ENCODE assay signal across 8 cellular contexts in genomic region chr17:82781894-82782274, GRCh38. TPM values are rescaled to one million over a fixed set of nuclear protein-coding genes. Genes with fewer than 3 reads are reported as not detected.
DNase-seq lines count a peak whose midpoint lies in the region; ATAC-seq and TF ChIP-seq lines count a peak whose summit lies in the region.

No MANE protein-coding gene starts in this region.

- H3K9me3 ChIP-seq in AG04450 (ENCODE audit: control insufficient read depth, insufficient read depth, low read length): no peaks in the 10 kb centered on the region
- no peaks in the 10 kb centered on the region for H3K9me3 ChIP-seq in heart left ventricle
- no peaks in the 10 kb centered on the region for H3K9me3 ChIP-seq in vagina

- intact Hi-C loops in heart left ventricle (cut with DNase I): loop anchor here (1.0 to 5.0 kb wide), 13 partner anchors 50 to 181 kb away; partner anchors contain the start of gene ZNF750 (in 1 of the 10)
- intact Hi-C loops in vagina (cut with DNase I): loop anchor here (10.0 kb wide), 1 partner anchor 133 kb away; no protein-coding TSS in a partner anchor

- H3K4me3 ChIP-seq in AG04450 (ENCODE audit: low read depth, low read length): no peak overlapping the region
- H3K4me3 ChIP-seq in heart left ventricle: peak overlapping the region in 7 of 12 donors; percentile 14 to 33 (median 22)
- H3K4me3 ChIP-seq in vagina: no peak overlapping the region

- ATAC-seq in GM18909 (IDR thresholded peaks at IDR 0.05; ENCODE audit: poor library complexity, unreplicated experiment): peak; percentile 70
- peak; percentile 97 to 100 (median 99) for ATAC-seq in T-cell (replicated peaks in 1 of 4)
- peak; percentile 95 for ATAC-seq in activated naive CD8-positive, alpha-beta T cell treated with anti-CD3 and anti-CD28 coated beads, Interleukin-2, amount 50 U/mL, for 24 hours
- ATAC-seq in heart left ventricle: peak; percentile 90 to 95 (median 95)

- CTCF ChIA-PET in AG04450 (lab: Charles Lee): interaction anchor here (0.6 to 2.5 kb wide), 22 partner anchors 10 to 420 kb away, joined by 3 to 15 read pairs (median 4); no protein-coding TSS in a partner anchor
- CTCF ChIA-PET in T-cell (lab: Charles Lee): interaction anchor here (0.6 to 1.3 kb wide), 9 partner anchors 10 to 422 kb away, joined by 3 to 4 read pairs (median 3); no protein-coding TSS in a partner anchor

- H3K27me3 ChIP-seq in AG04450 (ENCODE audit: control insufficient read depth, insufficient read depth, low read length) (no peaks in the 10 kb centered on the region), heart left ventricle (no peaks in the 10 kb centered on the region), vagina (no peaks in the 10 kb centered on the region)

- no peak overlapping the region for H3K4me3 Mint-ChIP-seq in T-cell
- H3K4me3 Mint-ChIP-seq in activated naive CD8-positive, alpha-beta T cell treated with anti-CD3 and anti-CD28 coated beads, Interleukin-2, amount 50 U/mL, for 24 hours: no peak overlapping the region

- H3K27ac ChIP-seq in AG04450 (ENCODE audit: low read depth, low read length): peak overlapping the region; percentile 2
- H3K27ac ChIP-seq in heart left ventricle: peak overlapping the region in 11 of 12 donors; percentile 21 to 85 (median 60)
- no peak overlapping the region for H3K27ac ChIP-seq in vagina

- POLR2A ChIA-PET in AG04450 (lab: Yijun Ruan, JAX): no interaction called here
- POLR2A ChIA-PET in T-cell (lab: Charles Lee): no interaction called here

- peak overlapping the region in 1 of 2 donors; percentile 61 for H3K27ac Mint-ChIP-seq in T-cell
- no peak overlapping the region for H3K27ac Mint-ChIP-seq in activated naive CD8-positive, alpha-beta T cell treated with anti-CD3 and anti-CD28 coated beads, Interleukin-2, amount 50 U/mL, for 24 hours

- H3K4me1 ChIP-seq in heart left ventricle (peaks cover 0 to 10% (median 5%) of the 10 kb centered on the region in 12 donors), vagina (peaks cover 14% of the 10 kb centered on the region)

- no peaks in the 10 kb centered on the region for H3K9me3 Mint-ChIP-seq in T-cell
- no peaks in the 10 kb centered on the region for H3K9me3 Mint-ChIP-seq in activated naive CD8-positive, alpha-beta T cell treated with anti-CD3 and anti-CD28 coated beads, Interleukin-2, amount 50 U/mL, for 24 hours

- TF ChIP-seq CTCF in AG04450 (IDR thresholded peaks at IDR 0.05; ENCODE audit: low read depth, low read length): peak; percentile 99
- TF ChIP-seq CTCF in heart left ventricle (IDR thresholded peaks at IDR 0.05): peak; percentile 95 to 99 (median 97)
- peak; percentile 93 to 96 (median 96) for TF ChIP-seq CTCF in vagina (IDR thresholded peaks at IDR 0.05)

- no peak for TF ChIP-seq POLR2A in heart left ventricle (IDR thresholded peaks at IDR 0.05)
- TF ChIP-seq POLR2A in vagina (IDR thresholded peaks at IDR 0.05): no peak

- WGBS in heart left ventricle, 4 donors: 21 to 32% (median 27%) methylated on average over 8 of the region's 8 CpGs

- peaks cover 4 to 15% (median 14%) of the 10 kb centered on the region in 3 donors for H3K4me1 Mint-ChIP-seq in T-cell
- peaks cover 8% of the 10 kb centered on the region for H3K4me1 Mint-ChIP-seq in activated naive CD8-positive, alpha-beta T cell treated with anti-CD3 and anti-CD28 coated beads, Interleukin-2, amount 50 U/mL, for 24 hours

- H3K36me3 ChIP-seq in heart left ventricle (peaks cover 0 to 24% (median 12%) of the 10 kb centered on the region in 9 donors), vagina (peaks cover 0 to 10% of the 10 kb centered on the region in 2 donors)

- H3K36me3 Mint-ChIP-seq in T-cell: peaks cover 18% of the 10 kb centered on the region
- peaks cover 22% of the 10 kb centered on the region for H3K36me3 Mint-ChIP-seq in activated naive CD8-positive, alpha-beta T cell treated with anti-CD3 and anti-CD28 coated beads, Interleukin-2, amount 50 U/mL, for 24 hours (ENCODE audit: low read depth)

- no peaks in the 10 kb centered on the region for H3K27me3 Mint-ChIP-seq in T-cell
- no peaks in the 10 kb centered on the region for H3K27me3 Mint-ChIP-seq in activated naive CD8-positive, alpha-beta T cell treated with anti-CD3 and anti-CD28 coated beads, Interleukin-2, amount 50 U/mL, for 24 hours

- DNase-seq in AG04450 (ENCODE audit: low read depth, low spot score) (peak; percentile 50), NCI-H1092 treated with DMSO at 0.1 percent for 48 hours (lab: John Stamatoyannopoulos, UW) (peak; percentile 27), T-cell (peak; percentile 67 to 90 (median 84)), heart left ventricle (peak; percentile 79 to 92 (median 85)), putamen (ENCODE audit: low spot score) (peak; percentile 71), vagina (ENCODE audit: extremely low spot score in 2 of 2) (peak in 1 of 2 donors; percentile 85)
- peak; percentile 82 for DNase-seq in activated naive CD8-positive, alpha-beta T cell treated with anti-CD3 and anti-CD28 coated beads, Interleukin-2, amount 50 U/mL, for 24 hours

RNA-seq across cellular contexts. Expression of gene TBCD, which starts 30.0 kb away (rescaled TPM):
- polyA plus RNA-seq in AG04450 (2011; rRNA removed) (28.5 and 39.8 TPM in 2 replicates), heart left ventricle (10 to 100 TPM; 60.9 to 81.6 TPM)
- 38.0 and 42.9 TPM in 2 replicates for polyA minus RNA-seq in AG04450 (2011; rRNA and poly(A)+ RNA removed)
- total RNA-seq in T-cell (100 to 1,000 TPM in 4 of 5 donors, 10 to 100 TPM in 1; 94.4 to 262 (median 223) TPM), heart left ventricle (10 to 100 TPM; 36.9 to 98.4 (median 54.9) TPM), vagina (79.3 TPM)

RNA-seq across cellular contexts. Expression of gene FN3K, which starts 46.5 kb away (rescaled TPM):
- polyA plus RNA-seq in AG04450 (2011; rRNA removed): 1.6 TPM in 2 replicates
- 1.9 and 2.0 TPM in 2 replicates for polyA minus RNA-seq in AG04450 (2011; rRNA and poly(A)+ RNA removed)
- 10 to 100 TPM in 1 of 5 donors, 1 to 10 TPM in 4; 3.2 to 12.2 (median 8.0) TPM for total RNA-seq in T-cell
- 100 to 1,000 TPM in 3 of 9 donors, 10 to 100 TPM in 6; 15.5 to 121 (median 69.4) TPM for total RNA-seq in heart left ventricle
- polyA plus RNA-seq in heart left ventricle: 100 to 1,000 TPM in 1 of 2 donors, 10 to 100 TPM in 1; 44.7 to 102 TPM
- 5.9 TPM for total RNA-seq in vagina

RNA-seq across cellular contexts. Expression of gene ZNF750, which starts 57.9 kb away (rescaled TPM):
- polyA plus RNA-seq in AG04450 (2011; rRNA removed) (not detected in 2 replicates), heart left ventricle (under 1 TPM; 0.08 to 0.17 TPM)
- polyA minus RNA-seq in AG04450 (2011; rRNA and poly(A)+ RNA removed): not detected in 2 replicates
- total RNA-seq in T-cell (not detected), heart left ventricle (under 1 TPM in 2 of 9 donors, not detected in 7; 0.31 to 0.38 TPM), vagina (83.0 TPM)

Comparison
In these comparisons a context has a peak if more than half of its experiments do, and no peak if none do; other contexts are left out.
1. H3K4me3 ChIP-seq: peak in heart left ventricle (7 of 12); none in AG04450 (single experiment) and vagina (0 of 2).
2. RNA of gene ZNF750, which starts 57.9 kb away (total RNA-seq): 83.0 TPM in vagina (single experiment); 0.31 to 0.38 TPM in heart left ventricle and not detected in T-cell; every median in the first group is over 10 times any median in the second.
3. Peak in every context shown above with its lines, with median percentiles within 50 percentile points of each other: CTCF ChIP-seq and ATAC-seq.